Comparison of ENCODE assay signal across 1 cellular context in genomic region chr13:73593199-73593765, GRCh38.
TF ChIP-seq lines count a peak whose summit lies in the region.

No MANE protein-coding gene starts in this region.

TF ChIP-seq in WTC11, 78 proteins besides CTCF, POLR2A, EP300 and RAD21 (continued from another document):
- TF ChIP-seq ZNF532 (CRISPR knock-in tag; IDR thresholded peaks at IDR 0.05; ENCODE audit: borderline replicate concordance) = no peak
- TF ChIP-seq, protein P1, sequence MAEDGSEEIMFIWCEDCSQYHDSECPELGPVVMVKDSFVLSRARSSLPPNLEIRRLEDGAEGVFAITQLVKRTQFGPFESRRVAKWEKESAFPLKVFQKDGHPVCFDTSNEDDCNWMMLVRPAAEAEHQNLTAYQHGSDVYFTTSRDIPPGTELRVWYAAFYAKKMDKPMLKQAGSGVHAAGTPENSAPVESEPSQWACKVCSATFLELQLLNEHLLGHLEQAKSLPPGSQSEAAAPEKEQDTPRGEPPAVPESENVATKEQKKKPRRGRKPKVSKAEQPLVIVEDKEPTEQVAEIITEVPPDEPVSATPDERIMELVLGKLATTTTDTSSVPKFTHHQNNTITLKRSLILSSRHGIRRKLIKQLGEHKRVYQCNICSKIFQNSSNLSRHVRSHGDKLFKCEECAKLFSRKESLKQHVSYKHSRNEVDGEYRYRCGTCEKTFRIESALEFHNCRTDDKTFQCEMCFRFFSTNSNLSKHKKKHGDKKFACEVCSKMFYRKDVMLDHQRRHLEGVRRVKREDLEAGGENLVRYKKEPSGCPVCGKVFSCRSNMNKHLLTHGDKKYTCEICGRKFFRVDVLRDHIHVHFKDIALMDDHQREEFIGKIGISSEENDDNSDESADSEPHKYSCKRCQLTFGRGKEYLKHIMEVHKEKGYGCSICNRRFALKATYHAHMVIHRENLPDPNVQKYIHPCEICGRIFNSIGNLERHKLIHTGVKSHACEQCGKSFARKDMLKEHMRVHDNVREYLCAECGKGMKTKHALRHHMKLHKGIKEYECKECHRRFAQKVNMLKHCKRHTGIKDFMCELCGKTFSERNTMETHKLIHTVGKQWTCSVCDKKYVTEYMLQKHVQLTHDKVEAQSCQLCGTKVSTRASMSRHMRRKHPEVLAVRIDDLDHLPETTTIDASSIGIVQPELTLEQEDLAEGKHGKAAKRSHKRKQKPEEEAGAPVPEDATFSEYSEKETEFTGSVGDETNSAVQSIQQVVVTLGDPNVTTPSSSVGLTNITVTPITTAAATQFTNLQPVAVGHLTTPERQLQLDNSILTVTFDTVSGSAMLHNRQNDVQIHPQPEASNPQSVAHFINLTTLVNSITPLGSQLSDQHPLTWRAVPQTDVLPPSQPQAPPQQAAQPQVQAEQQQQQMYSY (CRISPR knock-in tag; IDR thresholded peaks at IDR 0.05) = no peak
- no peak for TF ChIP-seq ATF3 (CRISPR knock-in tag; conservative IDR thresholded peaks at IDR 0.05)
- no peak for TF ChIP-seq E2F4 (CRISPR knock-in tag; IDR thresholded peaks at IDR 0.05; ENCODE audit: borderline replicate concordance, low read depth)
- TF ChIP-seq ZNF396 (CRISPR knock-in tag; IDR thresholded peaks at IDR 0.05; ENCODE audit: borderline replicate concordance) = no peak
- no peak for TF ChIP-seq ZNF121 (CRISPR knock-in tag; IDR thresholded peaks at IDR 0.05)
- TF ChIP-seq NFYB (CRISPR knock-in tag; conservative IDR thresholded peaks at IDR 0.05; ENCODE audit: low read depth) = no peak
- no peak for TF ChIP-seq RELA (CRISPR knock-in tag; IDR thresholded peaks at IDR 0.05; ENCODE audit: borderline replicate concordance)
